In the genomic region with DNA sequence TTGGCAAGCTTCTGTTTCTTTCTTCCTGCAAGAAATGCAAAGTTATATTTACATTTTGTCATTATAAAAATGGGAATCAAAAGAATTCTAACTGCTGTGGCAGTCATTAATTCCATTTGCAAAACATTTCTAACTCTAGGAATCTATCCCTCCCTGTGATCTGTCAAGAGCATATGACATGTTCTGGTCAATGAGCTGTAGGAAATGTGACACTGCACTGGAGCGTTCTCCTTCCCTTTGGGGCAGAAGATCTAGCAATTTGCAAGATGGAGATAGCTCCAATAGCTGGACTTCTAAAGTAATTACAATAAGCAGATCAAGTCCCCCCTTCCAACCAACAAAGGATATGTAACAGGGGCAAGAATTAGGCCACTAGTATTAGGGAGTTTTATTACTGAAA, we compare ENCODE assay signal across 19 cellular contexts. TPM values are rescaled to one million over a fixed set of nuclear protein-coding genes. Genes with fewer than 3 reads are reported as not detected.
DNase-seq lines count a peak whose midpoint lies in the region; ATAC-seq and TF ChIP-seq lines count a peak whose summit lies in the region.
"Had no signal": no experiment of that assay in that cellular context is flagged by ENCODE, and none has a peak within 500 bp of the region (broad histone marks: within the 10 kb centered on the region; RNA-seq: fewer than 3 reads in every experiment).

No MANE protein-coding gene starts in this region.

- H3K27me3 ChIP-seq in breast epithelium: no peaks in the 10 kb centered on the region
- H3K27me3 ChIP-seq in SK-N-SH (ENCODE audit: insufficient read depth): no peaks in the 10 kb centered on the region
- no peaks in the 10 kb centered on the region for H3K27me3 ChIP-seq in smooth muscle cell (ENCODE audit: low read depth)
- H3K27me3 ChIP-seq: cardiac muscle cell, heart left ventricle, ovary, SJCRH30 had no signal

- H2AFZ ChIP-seq in SK-N-SH (ENCODE audit: low read depth) (no peak overlapping the region), smooth muscle cell (ENCODE audit: low read depth) (no peak overlapping the region)

- TF ChIP-seq CTCF in MCF 10A (IDR thresholded peaks at IDR 0.05; ENCODE audit: unreplicated experiment): no peak
- no peak for TF ChIP-seq CTCF in breast epithelium (IDR thresholded peaks at IDR 0.05)
- no peak for TF ChIP-seq CTCF in SK-N-SH (IDR thresholded peaks at IDR 0.05)
- no peak for TF ChIP-seq CTCF in choroid plexus epithelial cell (conservative IDR thresholded peaks at IDR 0.05; ENCODE audit: low read depth, low read length)
- TF ChIP-seq CTCF in smooth muscle cell (IDR thresholded peaks at IDR 0.05; ENCODE audit: borderline replicate concordance, insufficient read depth, poor library complexity, severe bottlenecking): no peak

- no TSS peak for BruUV-seq in MCF 10A (replicated peaks; lab: Mats Ljungman, UMichigan)

- TF ChIP-seq EP300 in SK-N-SH (IDR thresholded peaks at IDR 0.05; ENCODE audit: borderline replicate concordance in 1 of 2, low read depth in 1 of 2, low read length in 1 of 2): 0 out of 4 replicates have a peak, but pooled peaks of 1 of the 2 experiments have one; percentile 10

- H3K9me3 ChIP-seq in breast epithelium (no peaks in the 10 kb centered on the region), SK-N-SH (no peaks in the 10 kb centered on the region), smooth muscle cell (replicated peaks; ENCODE audit: low read depth) (no peaks in the 10 kb centered on the region)
- H3K9me3 ChIP-seq: heart left ventricle, ovary, SJCRH30 had no signal

- H3K4me1 Mint-ChIP-seq in MCF 10A (ENCODE audit: insufficient read depth, unreplicated experiment): peaks cover 45% of the 10 kb centered on the region

- peaks cover 0 to 10% of the 10 kb centered on the region in 2 donors for H3K4me1 ChIP-seq in breast epithelium
- peaks cover 9 to 10% of the 10 kb centered on the region in 2 experiments; a peak in 3 of 4 replicates for H3K4me1 ChIP-seq in SK-N-SH (ENCODE audit: control insufficient read depth in 1 of 2, insufficient read depth in 2 of 2, low read depth in 1 of 2, low read length in 1 of 2)
- peaks cover 13% of the 10 kb centered on the region for H3K4me1 ChIP-seq in smooth muscle cell (ENCODE audit: low read depth)
- H3K4me1 ChIP-seq: SJCRH30 had no signal

- H3K9me2 ChIP-seq in SK-N-SH: no peaks in the 10 kb centered on the region

- no peak for TF ChIP-seq RAD21 in SK-N-SH (IDR thresholded peaks at IDR 0.05; ENCODE audit: low read length)

- H3K27ac ChIP-seq in breast epithelium: no peak overlapping the region
- H3K27ac ChIP-seq in SK-N-SH (ENCODE audit: low read depth in 2 of 2, low read length in 1 of 2): peak overlapping the region in 1 of 2 experiments; percentile 26; a peak in 1 of 4 replicates
- H3K27ac ChIP-seq in smooth muscle cell (ENCODE audit: low read depth): no peak overlapping the region
- H3K27ac ChIP-seq: cardiac muscle cell, heart left ventricle, ovary, SJCRH30 had no signal

- H3K36me3 Mint-ChIP-seq in MCF 10A (ENCODE audit: insufficient read depth, unreplicated experiment): peaks cover 83% of the 10 kb centered on the region

- H4K20me1 ChIP-seq in SK-N-SH (ENCODE audit: insufficient read depth) (peaks cover 74% of the 10 kb centered on the region), smooth muscle cell (ENCODE audit: low read depth) (peaks cover 100% of the 10 kb centered on the region)

- H3K27ac Mint-ChIP-seq in MCF 10A (ENCODE audit: low read depth, unreplicated experiment): peak overlapping the region; percentile 56
- H3K27ac Mint-ChIP-seq: T-helper 2 cell treated with Interferon-gamma antibody and Interleukin-4, amounts not matched to agents 5 μg/mL and 100 μg/mL, for 36 hours had no signal

- H3K4me2 ChIP-seq in SK-N-SH (no peak overlapping the region), smooth muscle cell (peak overlapping the region; percentile 36)

- CTCF ChIA-PET in MCF 10A (lab: Yijun Ruan, JAX) (interaction anchor here (0.7 to 5.6 kb wide), 9 partner anchors 14 to 635 kb away, joined by 3 to 36 read pairs (median 6); no protein-coding TSS in a partner anchor), SK-N-SH (lab: Yijun Ruan, JAX) (interaction anchor here (1.0 to 4.9 kb wide), 4 partner anchors 14 to 29 kb away, joined by 3 to 25 read pairs (median 4); no protein-coding TSS in a partner anchor)

- no peaks in the 10 kb centered on the region for H3K9me3 Mint-ChIP-seq in MCF 10A (ENCODE audit: unreplicated experiment)
- H3K9me3 Mint-ChIP-seq: T-helper 2 cell treated with Interferon-gamma antibody and Interleukin-4, amounts not matched to agents 5 μg/mL and 100 μg/mL, for 36 hours had no signal

- intact Hi-C loops in MCF 10A (cut with micrococcal nuclease) (no loop called here), breast epithelium (cut with DNase I; ENCODE audit: low total_unique reads) (no loop called here)

- no peak overlapping the region for H3K9ac ChIP-seq in SK-N-SH
- no peak overlapping the region for H3K9ac ChIP-seq in smooth muscle cell (ENCODE audit: low read depth)

- no peak for ATAC-seq in HG02623 (IDR thresholded peaks at IDR 0.05; ENCODE audit: unreplicated experiment)
- ATAC-seq: heart left ventricle, PC-3, sciatic nerve had no signal

- peaks cover 9% of the 10 kb centered on the region for H3F3A ChIP-seq in SK-N-SH (replicated peaks; ENCODE audit: insufficient read depth)
- peaks cover 6% of the 10 kb centered on the region for H3F3A ChIP-seq in smooth muscle cell (ENCODE audit: low read depth)

- POLR2A ChIA-PET in MCF 10A (lab: Yijun Ruan, JAX): interaction anchor here (0.6 to 11.9 kb wide), 10 partner anchors 8 to 384 kb away, joined by 3 to 149 read pairs (median 4); a partner anchor contains a TSS
- POLR2A ChIA-PET in SK-N-SH (lab: Yijun Ruan, JAX): no interaction called here

- TF ChIP-seq POLR2A in breast epithelium (IDR thresholded peaks at IDR 0.05): no peak

- H3K4me3 Mint-ChIP-seq in MCF 10A (ENCODE audit: unreplicated experiment): no peak overlapping the region
- H3K4me3 Mint-ChIP-seq: T-helper 2 cell treated with Interferon-gamma antibody and Interleukin-4, amounts not matched to agents 5 μg/mL and 100 μg/mL, for 36 hours had no signal

- H3K27me3 Mint-ChIP-seq in MCF 10A (ENCODE audit: insufficient read depth, unreplicated experiment): no peaks in the 10 kb centered on the region

- DNase-seq in MCF 10A (ENCODE audit: unreplicated experiment): no peak
- no peak for DNase-seq in breast epithelium (ENCODE audit: low spot score in 2 of 2)
- no peak for DNase-seq in SK-N-SH
- DNase-seq in choroid plexus epithelial cell (ENCODE audit: low read depth): peak; percentile 24
- DNase-seq in smooth muscle cell (lab: John Stamatoyannopoulos, UW; ENCODE audit: unreplicated experiment): no peak
- no peak for DNase-seq in stimulated activated CD4-positive, alpha-beta T cell treated with anti-CD3 and anti-CD28 coated beads, Interleukin-4, amount 100 ng/mL, for 1 hour
- no peak for DNase-seq in D341Med (ENCODE audit: low spot score)
- DNase-seq: activated CD4-positive, CD25-positive, alpha-beta regulatory T cell; heart left ventricle; NCI-H1436; NCI-H748 treated with DMSO at 0.1 percent for 48 hours; ovary; PC-3; SJCRH30; stimulated activated CD4-positive, alpha-beta T cell treated with anti-CD3 and anti-CD28 coated beads, Interleukin-1b, Interleukin-23, amount 100 ng/mL, for 48 hours had no signal

- H3K36me3 ChIP-seq in breast epithelium (peaks cover 20% of the 10 kb centered on the region), SK-N-SH (replicated peaks in 1 of 2; ENCODE audit: control insufficient read depth in 1 of 2, insufficient read depth in 2 of 2, low read length in 1 of 2) (peaks cover 54 to 56% of the 10 kb centered on the region in 2 experiments), smooth muscle cell (ENCODE audit: low read depth) (peaks cover 11% of the 10 kb centered on the region)
- H3K36me3 ChIP-seq: ovary had no signal

- H3K79me2 ChIP-seq in SK-N-SH (ENCODE audit: insufficient read depth) (peaks cover 100% of the 10 kb centered on the region), smooth muscle cell (ENCODE audit: low read depth) (peaks cover 95% of the 10 kb centered on the region)

- H3K4me3 ChIP-seq in breast epithelium: no peak overlapping the region
- no peak overlapping the region for H3K4me3 ChIP-seq in SK-N-SH (ENCODE audit: low read depth in 2 of 2, low read length in 1 of 2)
- no peak overlapping the region for H3K4me3 ChIP-seq in choroid plexus epithelial cell (ENCODE audit: low read depth, low read length)
- no peak overlapping the region for H3K4me3 ChIP-seq in smooth muscle cell
- H3K4me3 ChIP-seq: cardiac muscle cell, heart left ventricle, ovary, SJCRH30 had no signal

- 32% methylated on average over 1 of the region's 1 CpG for WGBS in SK-N-SH (ENCODE audit: low lambda C conversion rate)
- 94% methylated on average over 1 of the region's 1 CpG for WGBS in smooth muscle cell (ENCODE audit: low lambda C conversion rate)

TF ChIP-seq in SK-N-SH, 30 proteins besides CTCF, POLR2A, EP300 and RAD21:
- no peak for TF ChIP-seq SIN3A (IDR thresholded peaks at IDR 0.05; ENCODE audit: borderline replicate concordance, low read depth, low read length)
- TF ChIP-seq MXI1 (IDR thresholded peaks at IDR 0.05; ENCODE audit: low read depth, low read length): peak; percentile 68; the same call in 1 of the 2 replicates
- TF ChIP-seq RCOR1 (IDR thresholded peaks at IDR 0.05; ENCODE audit: low read length): no peak
- no peak for TF ChIP-seq SMC3 (IDR thresholded peaks at IDR 0.05; ENCODE audit: low read depth, low read length)
- TF ChIP-seq, protein P1, sequence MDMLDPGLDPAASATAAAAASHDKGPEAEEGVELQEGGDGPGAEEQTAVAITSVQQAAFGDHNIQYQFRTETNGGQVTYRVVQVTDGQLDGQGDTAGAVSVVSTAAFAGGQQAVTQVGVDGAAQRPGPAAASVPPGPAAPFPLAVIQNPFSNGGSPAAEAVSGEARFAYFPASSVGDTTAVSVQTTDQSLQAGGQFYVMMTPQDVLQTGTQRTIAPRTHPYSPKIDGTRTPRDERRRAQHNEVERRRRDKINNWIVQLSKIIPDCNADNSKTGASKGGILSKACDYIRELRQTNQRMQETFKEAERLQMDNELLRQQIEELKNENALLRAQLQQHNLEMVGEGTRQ (IDR thresholded peaks at IDR 0.05; ENCODE audit: borderline replicate concordance, low read depth, low read length): no peak
- no peak for TF ChIP-seq MEF2A (IDR thresholded peaks at IDR 0.05; ENCODE audit: borderline replicate concordance, low read depth)
TF ChIP-seq in SK-N-SH: peak in this region for 1.

RNA-seq across cellular contexts. Expression of a gene that starts 6.3 kb away (rescaled TPM):
- total RNA-seq in MCF 10A (2022) (309 and 339 TPM in 2 replicates), breast epithelium (100 to 1,000 TPM; 112 to 153 (median 112) TPM), smooth muscle cell (82.1 and 88.7 TPM in 2 replicates)
- polyA plus RNA-seq in SK-N-SH (2012; rRNA removed) (71.3 and 86.2 TPM in 2 replicates), smooth muscle cell (46.1 and 71.3 TPM in 2 replicates)
- polyA plus RNA-seq in SK-N-SH (2012; cell fraction: cytosol; rRNA removed): 127 and 146 TPM in 2 replicates
- polyA plus RNA-seq in SK-N-SH (2012; cell fraction: nucleus; rRNA removed): 19.1 and 35.3 TPM in 2 replicates

RNA-seq across cellular contexts. Expression of a gene that starts 38.7 kb away (rescaled TPM):
- total RNA-seq in MCF 10A (2022) (150 and 184 TPM in 2 replicates), breast epithelium (10 to 100 TPM; 42.9 to 54.0 (median 52.2) TPM), smooth muscle cell (59.9 and 60.3 TPM in 2 replicates)
- polyA plus RNA-seq in SK-N-SH (2012; rRNA removed) (33.9 and 39.9 TPM in 2 replicates), smooth muscle cell (68.0 and 75.2 TPM in 2 replicates)
- polyA plus RNA-seq in SK-N-SH (2012; cell fraction: cytosol; rRNA removed): 41.2 and 48.8 TPM in 2 replicates
- polyA plus RNA-seq in SK-N-SH (2012; cell fraction: nucleus; rRNA removed): 32.8 and 43.7 TPM in 2 replicates
